ENCODE assay signal across 21 cellular contexts in genomic region chr11:3911908-3912505, GRCh38.
"Had no signal": no experiment of that assay in that cellular context is flagged by ENCODE, and none has a peak within 500 bp of the region (broad histone marks: within the 10 kb centered on the region; RNA-seq: fewer than 3 reads in every experiment).

No MANE protein-coding gene starts in this region.

- ATAC-seq: body of pancreas, left ventricle myocardium superior had no signal

- H3K36me3 ChIP-seq: colonic mucosa, esophagus squamous epithelium, neural progenitor cell, ovary, transverse colon, vagina had no signal

- H3K4me1 ChIP-seq: colonic mucosa, neural progenitor cell had no signal

- DNase-seq: activated CD4-positive, alpha-beta T cell treated with anti-CD3 and anti-CD28 coated beads, Interleukin-2, amount 50 U/mL, for 1 hour; activated CD4-positive, CD25-positive, alpha-beta regulatory T cell; activated CD8-positive, alpha-beta memory T cell treated with anti-CD3 and anti-CD28 coated beads for 24 hours; activated naive CD4-positive, alpha-beta T cell treated with anti-CD3 and anti-CD28 coated beads, Interleukin-2, amount 50 U/mL, for 16 hours; activated T-cell treated with anti-CD3 and anti-CD28 coated beads for 4 hours; amygdala; body of pancreas; caudate nucleus; colonic mucosa; effector CD4-positive, alpha-beta T cell; esophagus squamous epithelium; glutamatergic neuron; hypothalamus; left ventricle myocardium superior; mesendoderm; ovary; stimulated activated naive CD4-positive, alpha-beta T cell; transverse colon had no signal

- H3K4me3 ChIP-seq: body of pancreas, colonic mucosa, esophagus squamous epithelium, neural progenitor cell, ovary, transverse colon, vagina had no signal

- H3K9ac ChIP-seq: neural progenitor cell had no signal

- H3K27ac ChIP-seq: body of pancreas, colonic mucosa, esophagus squamous epithelium, neural progenitor cell, ovary, transverse colon, vagina had no signal

- H3K4me2 ChIP-seq: neural progenitor cell had no signal

- H2AFZ ChIP-seq: neural progenitor cell had no signal

- H3K27me3 ChIP-seq: body of pancreas, colonic mucosa, esophagus squamous epithelium, neural progenitor cell, ovary, transverse colon, vagina had no signal

- FAIRE-seq: endothelial cell of umbilical vein had no signal

- H3K4me3 Mint-ChIP-seq: neural progenitor cell had no signal

- H3K4me1 Mint-ChIP-seq: neural progenitor cell had no signal

- H3K9me3 Mint-ChIP-seq: neural progenitor cell had no signal

- H3K27ac Mint-ChIP-seq: neural progenitor cell had no signal

- H3K9me3 ChIP-seq: body of pancreas, colonic mucosa, esophagus squamous epithelium, ovary, transverse colon, vagina had no signal

- H3K36me3 Mint-ChIP-seq: neural progenitor cell had no signal
